1 cellular context compared by ENCODE assay signal in genomic region chr19:47697863-47698609, GRCh38.
TF ChIP-seq lines count a peak whose summit lies in the region.

No MANE protein-coding gene starts in this region.

TF ChIP-seq in HepG2, 621 proteins besides CTCF, POLR2A, EP300 and RAD21 (continued from another document and continues in another):
- TF ChIP-seq ZBTB26 (CRISPR knock-in tag; IDR thresholded peaks at IDR 0.05; ENCODE audit: borderline replicate concordance) (0 out of 2 replicates have a peak, but pooled peaks have one; percentile 20), GZF1 (CRISPR knock-in tag; IDR thresholded peaks at IDR 0.05) (no peak), ZNF138 (CRISPR knock-in tag; IDR thresholded peaks at IDR 0.05; ENCODE audit: low read depth) (no peak), MTA3 (CRISPR knock-in tag; IDR thresholded peaks at IDR 0.05) (no peak), MATR3 (CRISPR knock-in tag; IDR thresholded peaks at IDR 0.05) (no peak), DPF2 (CRISPR knock-in tag; IDR thresholded peaks at IDR 0.05; ENCODE audit: borderline replicate concordance, low read depth) (no peak), ZNF646 (CRISPR knock-in tag; IDR thresholded peaks at IDR 0.05) (no peak), GPBP1L1 (CRISPR knock-in tag; IDR thresholded peaks at IDR 0.05) (no peak), SALL1 (CRISPR knock-in tag; IDR thresholded peaks at IDR 0.05) (peak; percentile 58; the same call in 1 of the 2 replicates), PREB (CRISPR knock-in tag; IDR thresholded peaks at IDR 0.05) (no peak), ZNF572 (CRISPR knock-in tag; IDR thresholded peaks at IDR 0.05) (0 out of 2 replicates have a peak, but pooled peaks have one; percentile 40), MXI1 (IDR thresholded peaks at IDR 0.05; ENCODE audit: borderline replicate concordance, low read depth, low read length) (peak; percentile 48; the same call in 1 of the 3 replicates), DNMT1 (CRISPR knock-in tag; IDR thresholded peaks at IDR 0.05) (no peak), ZNF792 (CRISPR knock-in tag; IDR thresholded peaks at IDR 0.05) (0 out of 2 replicates have a peak, but pooled peaks have one; percentile 33), TERF1 (CRISPR knock-in tag; IDR thresholded peaks at IDR 0.05) (no peak), ZNF629 (CRISPR knock-in tag; conservative IDR thresholded peaks at IDR 0.05) (peak; percentile 93), CHD2 (IDR thresholded peaks at IDR 0.05; ENCODE audit: low read depth, low read length) (0 out of 2 replicates have a peak, but pooled peaks have one; percentile 15), FLYWCH1 (CRISPR knock-in tag; IDR thresholded peaks at IDR 0.05) (no peak), U2AF2 (IDR thresholded peaks at IDR 0.05; ENCODE audit: low read depth, low read length) (no peak), CSRNP1 (CRISPR knock-in tag; IDR thresholded peaks at IDR 0.05) (no peak), ZBTB43 (CRISPR knock-in tag; conservative IDR thresholded peaks at IDR 0.05) (no peak), ZNF644 (CRISPR knock-in tag; IDR thresholded peaks at IDR 0.05; ENCODE audit: low read depth) (no peak), HNRNPL (IDR thresholded peaks at IDR 0.05; ENCODE audit: low read depth, low read length) (no peak), ATAD3A (CRISPR knock-in tag; IDR thresholded peaks at IDR 0.05) (no peak), ZNF577 (CRISPR knock-in tag; IDR thresholded peaks at IDR 0.05; ENCODE audit: borderline replicate concordance, low read depth) (no peak), NCOR1 (IDR thresholded peaks at IDR 0.05; ENCODE audit: borderline replicate concordance, low read length) (no peak), CSRNP2 (CRISPR knock-in tag; conservative IDR thresholded peaks at IDR 0.05; ENCODE audit: low read depth) (no peak), RBM22 (optimal IDR thresholded peaks at IDR 0.05; ENCODE audit: low read length) (no peak), ZBTB7A (CRISPR knock-in tag; IDR thresholded peaks at IDR 0.05) (no peak), MAF1 (CRISPR knock-in tag; IDR thresholded peaks at IDR 0.05; ENCODE audit: borderline replicate concordance) (no peak), ZNF143 (CRISPR knock-in tag; IDR thresholded peaks at IDR 0.05) (no peak), ATF6 (CRISPR knock-in tag; conservative IDR thresholded peaks at IDR 0.05) (no peak), KAT8 (CRISPR knock-in tag; IDR thresholded peaks at IDR 0.05) (0 out of 2 replicates have a peak, but pooled peaks have one; percentile 16), ZBTB46 (CRISPR knock-in tag; IDR thresholded peaks at IDR 0.05; ENCODE audit: borderline replicate concordance) (no peak), ZNF879 (CRISPR knock-in tag; IDR thresholded peaks at IDR 0.05) (no peak), UBTF (CRISPR knock-in tag; IDR thresholded peaks at IDR 0.05) (0 out of 2 replicates have a peak, but pooled peaks have one; percentile 25)
